ENCODE assay signal across 8 cellular contexts in the genomic region with DNA sequence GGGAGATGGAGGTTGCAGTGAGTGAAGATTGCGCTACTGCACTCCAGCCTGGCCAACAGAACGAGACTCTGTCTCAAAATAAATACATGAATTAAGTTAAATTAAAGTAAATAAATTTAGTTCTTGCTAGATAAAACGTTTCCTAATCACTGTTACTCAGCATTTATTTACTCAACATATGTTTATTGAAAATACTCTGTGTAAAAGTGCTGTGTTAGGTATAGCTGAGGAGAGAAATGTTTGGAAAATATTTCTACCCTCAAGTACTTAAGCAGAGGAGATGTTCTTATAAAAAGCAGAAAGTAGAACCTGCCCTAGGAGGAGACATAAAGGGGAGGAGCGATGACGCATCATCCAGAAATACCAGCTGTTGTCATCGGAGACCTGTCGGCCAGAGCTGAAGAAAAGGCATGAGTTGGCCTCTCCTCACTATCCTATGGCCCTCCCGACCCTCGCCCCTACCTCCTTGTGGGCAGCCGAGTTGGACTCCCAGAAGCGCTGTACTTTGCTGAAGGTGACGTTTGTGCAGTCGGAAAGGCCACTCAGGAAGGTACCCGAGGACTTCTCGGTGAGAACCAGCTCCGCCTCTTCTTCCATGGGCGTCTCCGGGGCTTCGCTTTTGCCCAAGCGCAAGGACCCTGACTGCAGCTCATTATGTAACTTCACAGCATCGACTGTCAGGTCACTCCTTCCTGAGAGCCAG. TPM values are rescaled to one million over a fixed set of nuclear protein-coding genes. Genes with fewer than 3 reads are reported as not detected.
A peak's percentile ranks its signal among the peaks of the same experiment; 100 is the strongest.
DNase-seq lines count a peak whose midpoint lies in the region; ATAC-seq and TF ChIP-seq lines count a peak whose summit lies in the region.

No MANE protein-coding gene starts in this region.

- H3K9me3 ChIP-seq in A673 (ENCODE audit: low read depth, low read length, poor library complexity, severe bottlenecking): no peaks in the 10 kb centered on the region
- no peaks in the 10 kb centered on the region for H3K9me3 ChIP-seq in neutrophil

- DNase-seq in A673 (ENCODE audit: low spot score): peak; percentile 59
- DNase-seq in GM12865 (ENCODE audit: low read depth): peak; percentile 54
- DNase-seq in NCI-H2227 (lab: John Stamatoyannopoulos, UW; ENCODE audit: unreplicated experiment): peak; percentile 59
- DNase-seq in activated CD8-positive, alpha-beta T cell treated with anti-CD3 and anti-CD28 coated beads, Interleukin-2, amount 10 ng/mL, durations not matched to agents 7 days and 5 days: peak; percentile 60
- peak; percentile 61 for DNase-seq in fibroblast of the aortic adventitia (ENCODE audit: low read depth)
- DNase-seq in DMS79 (lab: John Stamatoyannopoulos, UW): no peak

- H3K27ac ChIP-seq in A673 (ENCODE audit: low read depth, low read length, poor library complexity, severe bottlenecking) (peak overlapping the region; percentile 86), neutrophil (peak overlapping the region; percentile 97)

- POLR2A ChIA-PET in A673 (lab: Charles Lee; ENCODE audit: low non-redundant PET): no interaction called here
- POLR2A ChIA-PET in activated CD8-positive, alpha-beta T cell treated with anti-CD3 and anti-CD28 coated beads, Interleukin-2, amount 10 ng/mL, durations not matched to agents 7 days and 5 days (lab: Charles Lee): interaction anchor here (0.5 to 2.6 kb wide), 9 partner anchors 10 to 121 kb away, joined by 3 to 10 read pairs (median 3); partner anchors contain the start of gene FRAT1

- H3K27me3 ChIP-seq in A673 (replicated peaks; ENCODE audit: insufficient read depth, low read depth, low read length, poor library complexity): no peaks in the 10 kb centered on the region
- H3K27me3 ChIP-seq in neutrophil: no peaks in the 10 kb centered on the region

- CTCF ChIA-PET in A673 (lab: Charles Lee): no interaction called here
- CTCF ChIA-PET in activated CD8-positive, alpha-beta T cell treated with anti-CD3 and anti-CD28 coated beads, Interleukin-2, amount 10 ng/mL, durations not matched to agents 7 days and 5 days (lab: Charles Lee): interaction anchor here (0.9 to 4.9 kb wide), 12 partner anchors 8 to 327 kb away, joined by 3 to 39 read pairs (median 6); no protein-coding TSS in a partner anchor

- H3K27ac Mint-ChIP-seq in activated CD8-positive, alpha-beta T cell treated with anti-CD3 and anti-CD28 coated beads, Interleukin-2, amount 10 ng/mL, durations not matched to agents 7 days and 5 days: peak overlapping the region; percentile 96

- H3K9me3 Mint-ChIP-seq in activated CD8-positive, alpha-beta T cell treated with anti-CD3 and anti-CD28 coated beads, Interleukin-2, amount 10 ng/mL, durations not matched to agents 7 days and 5 days (ENCODE audit: insufficient read depth): no peaks in the 10 kb centered on the region

- H3K4me1 Mint-ChIP-seq in activated CD8-positive, alpha-beta T cell treated with anti-CD3 and anti-CD28 coated beads, Interleukin-2, amount 10 ng/mL, durations not matched to agents 7 days and 5 days (ENCODE audit: low read depth): peaks cover 19% of the 10 kb centered on the region

- H3K36me3 ChIP-seq in A673 (ENCODE audit: insufficient read depth, low read length, poor library complexity, severe bottlenecking) (peaks cover 18% of the 10 kb centered on the region), neutrophil (peaks cover 5% of the 10 kb centered on the region)

- BruUV-seq in A673 (replicated peaks; lab: Mats Ljungman, UMichigan): no TSS peak

- H3K4me3 ChIP-seq in A673 (ENCODE audit: low read depth, low read length, poor library complexity, severe bottlenecking) (peak overlapping the region; percentile 99), GM12865 (ENCODE audit: low read depth, low read length) (peak overlapping the region; percentile 74), fibroblast of the aortic adventitia (ENCODE audit: low read depth, low read length) (peak overlapping the region; percentile 87), neutrophil (ENCODE audit: low read depth in 1 of 2, low read length in 1 of 2) (peak overlapping the region; percentile 84 to 88)

- no peaks in the 10 kb centered on the region for H3K27me3 Mint-ChIP-seq in activated CD8-positive, alpha-beta T cell treated with anti-CD3 and anti-CD28 coated beads, Interleukin-2, amount 10 ng/mL, durations not matched to agents 7 days and 5 days (ENCODE audit: low read depth)

- H3K36me3 Mint-ChIP-seq in activated CD8-positive, alpha-beta T cell treated with anti-CD3 and anti-CD28 coated beads, Interleukin-2, amount 10 ng/mL, durations not matched to agents 7 days and 5 days (ENCODE audit: low read depth): peaks cover 7% of the 10 kb centered on the region

- ATAC-seq in activated CD8-positive, alpha-beta T cell treated with anti-CD3 and anti-CD28 coated beads, Interleukin-2, amount 10 ng/mL, durations not matched to agents 7 days and 5 days: peak; percentile 6
- ATAC-seq in HG03354 (IDR thresholded peaks at IDR 0.05; ENCODE audit: poor library complexity, severe bottlenecking, unreplicated experiment): no peak

- peak overlapping the region; percentile 95 for H3K4me3 Mint-ChIP-seq in activated CD8-positive, alpha-beta T cell treated with anti-CD3 and anti-CD28 coated beads, Interleukin-2, amount 10 ng/mL, durations not matched to agents 7 days and 5 days

- H3K4me1 ChIP-seq in A673 (ENCODE audit: insufficient read depth, low read length, poor library complexity, severe bottlenecking): peaks cover 10% of the 10 kb centered on the region
- H3K4me1 ChIP-seq in neutrophil (ENCODE audit: control insufficient read depth in 1 of 2, insufficient read depth in 1 of 2, low read depth in 1 of 2, low read length in 1 of 2): peaks cover 59% of the 10 kb centered on the region in 2 experiments

- TF ChIP-seq CTCF in A673 (conservative IDR thresholded peaks at IDR 0.05; ENCODE audit: low read depth, low read length) (no peak), GM12865 (IDR thresholded peaks at IDR 0.05; ENCODE audit: insufficient read depth, low read depth, low read length, missing control alignments) (no peak), fibroblast of the aortic adventitia (IDR thresholded peaks at IDR 0.05; ENCODE audit: insufficient read depth, low read length) (no peak), neutrophil (IDR thresholded peaks at IDR 0.05) (no peak)

- intact Hi-C loops in A673 (cut with micrococcal nuclease; ENCODE audit: unreplicated experiment): no loop called here

RNA-seq across cellular contexts. Expression of gene RRP12, which starts 1.1 kb away (rescaled TPM):
- total RNA-seq in A673 (2021) (68.6 and 86.2 TPM in 2 replicates), fibroblast of the aortic adventitia (ENCODE audit: low replicate concordance) (13.0 and 15.9 TPM in 2 replicates)
- total RNA-seq in activated CD8-positive, alpha-beta T cell treated with anti-CD3 and anti-CD28 coated beads, Interleukin-2, amount 10 ng/mL, durations not matched to agents 7 days and 5 days: 10 to 100 TPM; 30.9 to 35.6 TPM

RNA-seq across cellular contexts. Expression of gene PGAM1, which starts 26.0 kb away (rescaled TPM):
- total RNA-seq in A673 (2021) (603 and 668 TPM in 2 replicates), fibroblast of the aortic adventitia (ENCODE audit: low replicate concordance) (107 and 362 TPM in 2 replicates)
- 100 to 1,000 TPM; 517 to 529 TPM for total RNA-seq in activated CD8-positive, alpha-beta T cell treated with anti-CD3 and anti-CD28 coated beads, Interleukin-2, amount 10 ng/mL, durations not matched to agents 7 days and 5 days

RNA-seq across cellular contexts. Expression of gene EXOSC1, which starts 45.8 kb away (rescaled TPM):
- total RNA-seq in A673 (2021) (52.7 and 56.4 TPM in 2 replicates), fibroblast of the aortic adventitia (ENCODE audit: low replicate concordance) (29.8 and 50.3 TPM in 2 replicates)
- total RNA-seq in activated CD8-positive, alpha-beta T cell treated with anti-CD3 and anti-CD28 coated beads, Interleukin-2, amount 10 ng/mL, durations not matched to agents 7 days and 5 days: 10 to 100 TPM; 47.1 to 48.2 TPM

RNA-seq across cellular contexts. Expression of gene ZDHHC16, which starts 46.0 kb away (rescaled TPM):
- 44.8 and 49.2 TPM in 2 replicates for total RNA-seq in A673 (2021)
- 10 to 100 TPM; 35.8 to 36.2 TPM for total RNA-seq in activated CD8-positive, alpha-beta T cell treated with anti-CD3 and anti-CD28 coated beads, Interleukin-2, amount 10 ng/mL, durations not matched to agents 7 days and 5 days
- 24.9 and 45.5 TPM in 2 replicates for total RNA-seq in fibroblast of the aortic adventitia (ENCODE audit: low replicate concordance)
